ENCODE assay signal across 8 cellular contexts in genomic region chr2:121297217-121297830, GRCh38. TPM values are rescaled to one million over a fixed set of nuclear protein-coding genes. Genes with fewer than 3 reads are reported as not detected.
DNase-seq lines count a peak whose midpoint lies in the region; ATAC-seq, FAIRE-seq and TF ChIP-seq lines count a peak whose summit lies in the region.

No MANE protein-coding gene starts in this region.

- H3K9me3 ChIP-seq in Caco-2 = no peaks in the 10 kb centered on the region

- no peak overlapping the region for H3K4me3 Mint-ChIP-seq in Caco-2 (ENCODE audit: unreplicated experiment)
- no peak overlapping the region for H3K4me3 Mint-ChIP-seq in activated T-helper 17 cell treated with anti-CD3 and anti-CD28 coated beads, Interleukin-2, amount 50 U/mL, for 72 hours

- H3K4me3 ChIP-seq in Caco-2 (ENCODE audit: low read depth, low read length) = no peak overlapping the region
- H3K4me3 ChIP-seq in bronchial epithelial cell (ENCODE audit: low read depth, low read length) = no peak overlapping the region

- H3K36me3 ChIP-seq in Caco-2 (ENCODE audit: control insufficient read depth, insufficient read depth, low read length) (no peaks in the 10 kb centered on the region), bronchial epithelial cell (ENCODE audit: control insufficient read depth, insufficient read depth, low read length) (no peaks in the 10 kb centered on the region)

- H3K27me3 ChIP-seq in Caco-2 (replicated peaks; ENCODE audit: control insufficient read depth, insufficient read depth, low read length) (no peaks in the 10 kb centered on the region), bronchial epithelial cell (ENCODE audit: control insufficient read depth, insufficient read depth, low read length) (no peaks in the 10 kb centered on the region)

- FAIRE-seq in H54 (lab: Jason Lieb, UNC) (no peak), bronchial epithelial cell (lab: Jason Lieb, UNC) (peak; percentile 7)

- H3K4me1 ChIP-seq in Caco-2 = no peaks in the 10 kb centered on the region

- H3K27me3 Mint-ChIP-seq in Caco-2 (ENCODE audit: insufficient read depth, unreplicated experiment) = peaks cover 6% of the 10 kb centered on the region
- H3K27me3 Mint-ChIP-seq in activated T-helper 17 cell treated with anti-CD3 and anti-CD28 coated beads, Interleukin-2, amount 50 U/mL, for 72 hours = peaks cover 11% of the 10 kb centered on the region

- POLR2A ChIA-PET in Caco-2 (lab: Charles Lee) = no interaction called here

- CTCF ChIA-PET in Caco-2 (lab: Charles Lee) = interaction anchor here (0.6 to 1.9 kb wide), 7 partner anchors 21 to 416 kb away, joined by 3 to 9 read pairs (median 4); no protein-coding TSS in a partner anchor

- H3K36me3 Mint-ChIP-seq in Caco-2 (ENCODE audit: insufficient read depth, unreplicated experiment) = no peaks in the 10 kb centered on the region
- H3K36me3 Mint-ChIP-seq in activated T-helper 17 cell treated with anti-CD3 and anti-CD28 coated beads, Interleukin-2, amount 50 U/mL, for 72 hours (ENCODE audit: low read depth) = no peaks in the 10 kb centered on the region

- DNase-seq in Caco-2 = peak; percentile 60 to 62
- DNase-seq in H54 (ENCODE audit: insufficient read length, low spot score) = peak; percentile 68
- DNase-seq in NCI-H510A (lab: John Stamatoyannopoulos, UW) = peak; percentile 64
- DNase-seq in bronchial epithelial cell (ENCODE audit: low read depth) = peak; percentile 39
- peak; percentile 43 for DNase-seq in medulla oblongata (ENCODE audit: extremely low spot score)
- DNase-seq in activated CD4-positive, alpha-beta T cell treated with anti-CD3 and anti-CD28 coated beads, Interleukin-2, amount 50 U/mL, for 1 hour = no peak

- no peak for TF ChIP-seq POLR2A in H54 (IDR thresholded peaks at IDR 0.05; ENCODE audit: low read depth, low read length)

- TF ChIP-seq CTCF in Caco-2 (IDR thresholded peaks at IDR 0.05; ENCODE audit: insufficient read depth in 1 of 2, low read depth in 1 of 2, low read length in 1 of 2, severe bottlenecking in 1 of 2, unreplicated experiment in 1 of 2) (peak; percentile 64 to 84), bronchial epithelial cell (IDR thresholded peaks at IDR 0.05; ENCODE audit: insufficient read depth, low read length, severe bottlenecking) (peak; percentile 82)

- no peaks in the 10 kb centered on the region for H3K9me3 Mint-ChIP-seq in Caco-2 (ENCODE audit: unreplicated experiment)
- H3K9me3 Mint-ChIP-seq in activated T-helper 17 cell treated with anti-CD3 and anti-CD28 coated beads, Interleukin-2, amount 50 U/mL, for 72 hours = no peaks in the 10 kb centered on the region

- BruUV-seq in Caco-2 (replicated peaks; lab: Mats Ljungman, UMichigan) = no TSS peak

- H3K27ac Mint-ChIP-seq in Caco-2 (ENCODE audit: unreplicated experiment) = no peak overlapping the region
- H3K27ac Mint-ChIP-seq in activated T-helper 17 cell treated with anti-CD3 and anti-CD28 coated beads, Interleukin-2, amount 50 U/mL, for 72 hours = no peak overlapping the region

- ATAC-seq in activated T-helper 17 cell treated with anti-CD3 and anti-CD28 coated beads, Interleukin-2, amount 50 U/mL, for 72 hours (replicated peaks) = no peak
- ATAC-seq in GM21367 (IDR thresholded peaks at IDR 0.05; ENCODE audit: unreplicated experiment) = no peak

- intact Hi-C loops in Caco-2 (cut with micrococcal nuclease; ENCODE audit: unreplicated experiment) = loop anchor here (2.0 kb wide), 1 partner anchor 169 kb away; no protein-coding TSS in a partner anchor

- H3K4me1 Mint-ChIP-seq in Caco-2 (ENCODE audit: low read depth, unreplicated experiment) = no peaks in the 10 kb centered on the region
- no peaks in the 10 kb centered on the region for H3K4me1 Mint-ChIP-seq in activated T-helper 17 cell treated with anti-CD3 and anti-CD28 coated beads, Interleukin-2, amount 50 U/mL, for 72 hours

RNA-seq across cellular contexts. Expression of gene TFCP2L1, which starts 12.3 kb away (rescaled TPM):
- total RNA-seq in Caco-2 (2022) (17.8 and 18.4 TPM in 2 replicates), bronchial epithelial cell (5.5 and 10.6 TPM in 2 replicates)
- under 1 TPM in 1 of 2 donors, not detected in 1; 0.03 TPM for total RNA-seq in activated T-helper 17 cell treated with anti-CD3 and anti-CD28 coated beads, Interleukin-2, amount 50 U/mL, for 72 hours
